In genomic region chr15:68618339-68619302, GRCh38 we compare ENCODE assay signal across 11 cellular contexts. TPM values are rescaled to one million over a fixed set of nuclear protein-coding genes. Genes with fewer than 3 reads are reported as not detected.
DNase-seq lines count a peak whose midpoint lies in the region; ATAC-seq, FAIRE-seq and TF ChIP-seq lines count a peak whose summit lies in the region.
"Had no signal": no experiment of that assay in that cellular context is flagged by ENCODE, and none has a peak within 500 bp of the region (broad histone marks: within the 10 kb centered on the region; RNA-seq: fewer than 3 reads in every experiment).

No MANE protein-coding gene starts in this region.

- H3K27me3 Mint-ChIP-seq in astrocyte (ENCODE audit: low read depth, unreplicated experiment) (peaks cover 2% of the 10 kb centered on the region), GM23338 (ENCODE audit: insufficient read depth, low read depth, poor library complexity) (peaks cover 8% of the 10 kb centered on the region)

- peaks cover 32% of the 10 kb centered on the region for H3K4me1 Mint-ChIP-seq in astrocyte (ENCODE audit: low read depth, unreplicated experiment)
- peaks cover 20% of the 10 kb centered on the region for H3K4me1 Mint-ChIP-seq in GM23338

- H4K20me1 ChIP-seq in astrocyte (ENCODE audit: insufficient read depth, low read length) (no peaks in the 10 kb centered on the region), GM23338 (replicated peaks; ENCODE audit: insufficient read depth) (no peaks in the 10 kb centered on the region)

- no peak overlapping the region for H2AFZ ChIP-seq in astrocyte (ENCODE audit: low read depth, low read length)
- no peak overlapping the region for H2AFZ ChIP-seq in GM23338

- H3K4me1 ChIP-seq in astrocyte (ENCODE audit: insufficient read depth, low read length) (peaks cover 66% of the 10 kb centered on the region), GM23338 (ENCODE audit: insufficient read depth) (peaks cover 15% of the 10 kb centered on the region)

- peak; percentile 13 for DNase-seq in COLO668 (lab: John Stamatoyannopoulos, UW; ENCODE audit: unreplicated experiment)
- DNase-seq in MV-4-11 (lab: John Stamatoyannopoulos, UW), result peak; percentile 26
- DNase-seq in astrocyte (ENCODE audit: low read depth), result peak; percentile 71
- peak; percentile 39 for DNase-seq in kidney tubule cell (ENCODE audit: low spot score)
- DNase-seq in GM10266 (ENCODE audit: extremely low spot score), result no peak
- no peak for DNase-seq in NCI-H2227 (lab: John Stamatoyannopoulos, UW; ENCODE audit: unreplicated experiment)
- no peak for DNase-seq in GM23338 (ENCODE audit: low spot score)
- no peak for DNase-seq in OCI-M1 (lab: John Stamatoyannopoulos, UW)
- DNase-seq: activated naive CD4-positive, alpha-beta T cell; upper lobe of left lung had no signal

- H3K27ac ChIP-seq in astrocyte (ENCODE audit: low read depth, low read length), result peak overlapping the region; percentile 29
- no peak overlapping the region for H3K27ac ChIP-seq in GM23338 (ENCODE audit: low read depth)
- H3K27ac ChIP-seq: neutrophil, upper lobe of left lung had no signal

- H3K27me3 ChIP-seq in astrocyte (ENCODE audit: insufficient read depth, low read length) (no peaks in the 10 kb centered on the region), GM23338 (ENCODE audit: insufficient read depth) (no peaks in the 10 kb centered on the region)
- H3K27me3 ChIP-seq: neutrophil, upper lobe of left lung had no signal

- H3K4me2 ChIP-seq in astrocyte (ENCODE audit: low read length) (peak overlapping the region; percentile 41), GM23338 (no peak overlapping the region)

- H3K36me3 ChIP-seq in astrocyte (ENCODE audit: insufficient read depth, low read length), result no peaks in the 10 kb centered on the region
- H3K36me3 ChIP-seq in GM23338 (ENCODE audit: insufficient read depth), result no peaks in the 10 kb centered on the region
- H3K36me3 ChIP-seq: neutrophil, upper lobe of left lung had no signal

- no peaks in the 10 kb centered on the region for H3K9me2 ChIP-seq in GM23338 (ENCODE audit: insufficient read depth)

- peaks cover 53% of the 10 kb centered on the region for H3K79me2 ChIP-seq in astrocyte (ENCODE audit: insufficient read depth, low read length)
- 0 out of 2 replicates have a peak, but pooled peaks cover 3% of the 10 kb centered on the region for H3K79me2 ChIP-seq in GM23338 (replicated peaks; ENCODE audit: insufficient read depth)

- H3K4me3 ChIP-seq in astrocyte (ENCODE audit: insufficient read depth, low read depth, low read length) (no peak overlapping the region), GM23338 (no peak overlapping the region)
- H3K4me3 ChIP-seq: upper lobe of left lung had no signal

- H3K4me3 Mint-ChIP-seq in astrocyte (ENCODE audit: unreplicated experiment), result no peak overlapping the region
- no peak overlapping the region for H3K4me3 Mint-ChIP-seq in GM23338

- FAIRE-seq in astrocyte (lab: Jason Lieb, UNC), result peak; percentile 69

- no peak for ATAC-seq in GM23338

- TF ChIP-seq CTCF in astrocyte (IDR thresholded peaks at IDR 0.05; ENCODE audit: insufficient read depth, low read depth, low read length) (no peak), GM10266 (IDR thresholded peaks at IDR 0.05; ENCODE audit: control insufficient read depth, insufficient read depth, low read depth, missing control alignments) (no peak), GM23338 (conservative IDR thresholded peaks at IDR 0.05; ENCODE audit: low read depth in 2 of 2) (no peak)

- H3K9ac ChIP-seq in astrocyte (ENCODE audit: low read length), result peak overlapping the region; percentile 2

- H3K36me3 Mint-ChIP-seq in astrocyte (ENCODE audit: low read depth, unreplicated experiment), result peaks cover 4% of the 10 kb centered on the region
- H3K36me3 Mint-ChIP-seq in GM23338 (ENCODE audit: low read depth), result no peaks in the 10 kb centered on the region

- H3F3A ChIP-seq in GM23338 (replicated peaks; ENCODE audit: low read depth), result no peaks in the 10 kb centered on the region

- H3K9me3 Mint-ChIP-seq in astrocyte (ENCODE audit: unreplicated experiment) (no peaks in the 10 kb centered on the region), GM23338 (no peaks in the 10 kb centered on the region)

- H3K27ac Mint-ChIP-seq in astrocyte (ENCODE audit: unreplicated experiment) (no peak overlapping the region), GM23338 (no peak overlapping the region)

- no peaks in the 10 kb centered on the region for H3K9me3 ChIP-seq in astrocyte (ENCODE audit: insufficient read depth, low read depth, low read length)
- H3K9me3 ChIP-seq: neutrophil, upper lobe of left lung had no signal

TF ChIP-seq in GM23338, 12 proteins besides CTCF, POLR2A, EP300 and RAD21:
- TF ChIP-seq ZNF114 (CRISPR knock-in tag; IDR thresholded peaks at IDR 0.05) (no peak), ZNF462 (CRISPR knock-in tag; IDR thresholded peaks at IDR 0.05) (no peak), ETS1 (IDR thresholded peaks at IDR 0.05) (no peak), NANOG (IDR thresholded peaks at IDR 0.05; ENCODE audit: borderline replicate concordance) (no peak), CREB1 (CRISPR knock-in tag; IDR thresholded peaks at IDR 0.05; ENCODE audit: low read depth) (no peak)

RNA-seq across cellular contexts. Expression of gene CORO2B, which starts 39.8 kb away (rescaled TPM):
- total RNA-seq in astrocyte, result 6.2 and 7.4 TPM in 2 replicates
- total RNA-seq in GM23338 (2014; rRNA removed; shearing (Covaris generic)), result 2.8 and 4.6 TPM in 2 replicates
- 1.4 and 1.6 TPM in 2 replicates for polyA plus RNA-seq in GM23338 (2016; fragmentation: Nextera tagmentation; extraction: Ambion mirVana)

Comparison
In these comparisons a context has a peak if more than half of its experiments do, and no peak if none do; other contexts are left out.
1. DNase-seq: peak in COLO668 (single experiment), MV-4-11 (single experiment), astrocyte (single experiment) and kidney tubule cell (single experiment); none in GM10266 (single experiment), NCI-H2227 (single experiment), GM23338 (single experiment) and OCI-M1 (single experiment).